8 cellular contexts compared by ENCODE assay signal in the genomic region with DNA sequence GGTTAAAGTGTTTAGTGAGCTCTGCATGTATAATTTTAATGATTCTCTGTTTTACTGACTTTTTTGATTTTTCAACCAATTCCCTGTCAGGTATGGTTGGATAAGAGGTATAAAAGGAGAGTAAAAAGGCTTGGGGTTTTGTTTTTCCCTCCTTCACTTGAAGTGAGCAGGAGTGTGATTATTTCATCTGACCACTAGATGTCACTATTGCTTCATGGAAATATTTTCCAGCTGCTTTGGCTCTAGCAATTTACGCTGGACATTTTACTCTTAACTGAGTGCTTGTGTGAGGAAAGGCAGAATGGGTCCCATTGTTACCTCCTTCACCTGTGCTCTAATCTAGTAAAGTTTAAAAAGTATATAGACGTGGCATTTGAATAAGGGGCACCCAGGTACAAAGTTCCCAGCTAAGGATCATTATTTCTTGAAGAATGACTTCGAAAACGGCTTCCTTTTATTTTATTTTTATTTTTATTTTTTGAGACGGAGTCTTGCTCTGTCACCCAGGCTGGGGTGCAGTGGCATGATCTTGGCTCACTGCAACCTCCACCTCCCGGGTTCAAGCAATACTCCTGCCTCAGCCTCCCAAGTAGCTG.
DNase-seq lines count a peak whose midpoint lies in the region; ATAC-seq and TF ChIP-seq lines count a peak whose summit lies in the region.

No MANE protein-coding gene starts in this region.

- H3K4me1 ChIP-seq in body of pancreas: no peaks in the 10 kb centered on the region

- ATAC-seq in GM18502 (IDR thresholded peaks at IDR 0.05; ENCODE audit: poor library complexity, unreplicated experiment) (peak; percentile 59), HG03565 (IDR thresholded peaks at IDR 0.05; ENCODE audit: unreplicated experiment) (peak; percentile 63), body of pancreas (peak; percentile 78), GM19463 (IDR thresholded peaks at IDR 0.05; ENCODE audit: unreplicated experiment) (no peak)

- H3K9me3 ChIP-seq in body of pancreas: no peaks in the 10 kb centered on the region

- TF ChIP-seq POLR2A in body of pancreas (IDR thresholded peaks at IDR 0.05): no peak

- H3K27me3 ChIP-seq in body of pancreas: no peaks in the 10 kb centered on the region

- 44 to 49% methylated on average over 6 of the region's 6 CpGs for WGBS in body of pancreas, 2 donors

- H3K4me3 ChIP-seq in AG09309 (ENCODE audit: control insufficient read depth, low read depth, low read length) (no peak overlapping the region), body of pancreas (no peak overlapping the region)

- no peak overlapping the region for H3K27ac ChIP-seq in body of pancreas

- intact Hi-C loops in body of pancreas (cut with DNase I): loop anchor here (5.0 kb wide), 1 partner anchor 226 kb away; no protein-coding TSS in a partner anchor

- DNase-seq in AG09309 (ENCODE audit: low read depth) (peak; percentile 24), NCI-H774 (lab: John Stamatoyannopoulos, UW) (peak; percentile 79), body of pancreas (peak in 1 of 4 donors; percentile 9), iPS-NIHi7 (ENCODE audit: extremely low spot score) (peak; percentile 59), superior temporal gyrus (ENCODE audit: extremely low spot score) (peak; percentile 95)

- TF ChIP-seq CTCF in AG09309 (IDR thresholded peaks at IDR 0.05; ENCODE audit: control insufficient read depth, insufficient read depth, low read depth, low read length, missing control alignments) (peak; percentile 59), body of pancreas (IDR thresholded peaks at IDR 0.05) (peak; percentile 42 to 93 (median 85))

- no peaks in the 10 kb centered on the region for H3K36me3 ChIP-seq in body of pancreas (replicated peaks in 1 of 2; ENCODE audit: insufficient read depth in 1 of 2, low read depth in 2 of 2)
